8 cellular contexts compared by ENCODE assay signal in the genomic region with DNA sequence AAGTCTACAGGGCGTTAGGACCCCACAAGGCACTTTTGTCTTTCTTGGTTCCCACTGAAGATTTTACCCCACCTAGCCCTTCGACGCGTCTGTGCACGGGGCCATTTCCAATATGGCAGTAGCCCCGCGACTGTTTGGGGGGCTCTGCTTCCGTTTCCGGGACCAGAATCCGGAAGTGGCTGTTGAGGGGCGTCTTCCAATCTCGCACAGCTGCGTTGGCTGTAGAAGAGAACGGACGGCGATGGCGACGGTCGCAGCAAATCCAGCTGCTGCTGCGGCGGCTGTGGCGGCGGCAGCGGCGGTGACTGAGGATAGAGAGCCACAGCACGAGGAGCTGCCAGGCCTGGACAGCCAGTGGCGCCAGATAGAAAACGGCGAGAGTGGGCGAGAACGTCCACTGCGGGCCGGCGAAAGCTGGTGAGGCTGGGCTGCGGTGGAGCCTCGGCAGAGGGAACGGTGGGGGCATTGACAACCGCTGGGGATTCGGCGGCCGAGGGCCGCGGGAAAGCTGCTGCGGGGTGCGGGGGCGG. TPM values are rescaled to one million over a fixed set of nuclear protein-coding genes. Genes with fewer than 3 reads are reported as not detected.
DNase-seq lines count a peak whose midpoint lies in the region; ATAC-seq, FAIRE-seq and TF ChIP-seq lines count a peak whose summit lies in the region.

TSS of gene USP11 (plus strand) at position 207 of the 530 bp plus-strand sequence. CDS start at position 242, 35 bp downstream.

- H3K4me1 Mint-ChIP-seq in activated naive CD4-positive, alpha-beta T cell treated with anti-CD3 and anti-CD28 coated beads, Interleukin-2, amount 50 U/mL, for 24 hours: peaks cover 19% of the 10 kb centered on the region

- no peaks in the 10 kb centered on the region for H3K9me3 Mint-ChIP-seq in activated naive CD4-positive, alpha-beta T cell treated with anti-CD3 and anti-CD28 coated beads, Interleukin-2, amount 50 U/mL, for 24 hours

- H3K27me3 Mint-ChIP-seq in activated naive CD4-positive, alpha-beta T cell treated with anti-CD3 and anti-CD28 coated beads, Interleukin-2, amount 50 U/mL, for 24 hours: no peaks in the 10 kb centered on the region

- no TSS peak for BruUV-seq in A673 (replicated peaks; lab: Mats Ljungman, UMichigan)

- CTCF ChIA-PET in A673 (lab: Charles Lee): no interaction called here

- H3K4me3 ChIP-seq in A673 (ENCODE audit: low read depth, low read length, poor library complexity, severe bottlenecking): peak within 1 kb of the TSS; percentile 73
- H3K4me3 ChIP-seq in vagina: peak within 1 kb of the TSS; percentile 65 to 70

- H3K4me1 ChIP-seq in A673 (ENCODE audit: insufficient read depth, low read length, poor library complexity, severe bottlenecking): no peaks in the 10 kb centered on the region
- peaks cover 5% of the 10 kb centered on the region for H3K4me1 ChIP-seq in vagina

- H3K27ac Mint-ChIP-seq in activated naive CD4-positive, alpha-beta T cell treated with anti-CD3 and anti-CD28 coated beads, Interleukin-2, amount 50 U/mL, for 24 hours: peak within 1 kb of the TSS; percentile 98

- POLR2A ChIA-PET in A673 (lab: Charles Lee; ENCODE audit: low non-redundant PET): interaction anchor here (1.7 kb wide), 1 partner anchor 15 kb away, joined by 4 read pairs; no protein-coding TSS in a partner anchor

- H3K27ac ChIP-seq in A673 (ENCODE audit: low read depth, low read length, poor library complexity, severe bottlenecking) (peak within 1 kb of the TSS; percentile 98), vagina (peak within 1 kb of the TSS; percentile 98)

- no peak for TF ChIP-seq POLR2A in vagina (IDR thresholded peaks at IDR 0.05)

- peak; percentile 75 for DNase-seq in A673 (ENCODE audit: low spot score)
- peak; percentile 14 for DNase-seq in RCC 7860 (ENCODE audit: low spot score)
- DNase-seq in globus pallidus (ENCODE audit: low spot score): peak; percentile 50
- DNase-seq in nucleus accumbens (lab: John Stamatoyannopoulos, UW): peak in 45 of 56 donors; percentile 6 to 73 (median 47)
- no peak for DNase-seq in vagina (ENCODE audit: extremely low spot score in 2 of 2)

- peak; percentile 8 for ATAC-seq in GM18519 (IDR thresholded peaks at IDR 0.05; ENCODE audit: low FRiP score, unreplicated experiment)
- ATAC-seq in HG03565 (IDR thresholded peaks at IDR 0.05; ENCODE audit: unreplicated experiment): peak; percentile 11

- FAIRE-seq in RCC 7860 (lab: Jason Lieb, UNC): no peak

- peak within 1 kb of the TSS; percentile 91 for H3K4me3 Mint-ChIP-seq in activated naive CD4-positive, alpha-beta T cell treated with anti-CD3 and anti-CD28 coated beads, Interleukin-2, amount 50 U/mL, for 24 hours

- peaks cover 15% of the 10 kb centered on the region for H3K36me3 ChIP-seq in A673 (ENCODE audit: insufficient read depth, low read length, poor library complexity, severe bottlenecking)
- peaks cover 0 to 9% of the 10 kb centered on the region in 2 donors for H3K36me3 ChIP-seq in vagina

- H3K36me3 Mint-ChIP-seq in activated naive CD4-positive, alpha-beta T cell treated with anti-CD3 and anti-CD28 coated beads, Interleukin-2, amount 50 U/mL, for 24 hours: peaks cover 9% of the 10 kb centered on the region

- intact Hi-C loops in A673 (cut with micrococcal nuclease; ENCODE audit: unreplicated experiment): loop anchor here (1.0 kb wide), 2 partner anchors 15 to 43 kb away; partner anchors contain the start of gene CDK16
- intact Hi-C loops in vagina (cut with DNase I): no loop called here

- H3K27me3 ChIP-seq in A673 (replicated peaks; ENCODE audit: insufficient read depth, low read depth, low read length, poor library complexity) (no peaks in the 10 kb centered on the region), vagina (no peaks in the 10 kb centered on the region)

- H3K9me3 ChIP-seq in A673 (ENCODE audit: low read depth, low read length, poor library complexity, severe bottlenecking) (no peaks in the 10 kb centered on the region), vagina (no peaks in the 10 kb centered on the region)

- TF ChIP-seq CTCF in A673 (conservative IDR thresholded peaks at IDR 0.05; ENCODE audit: low read depth, low read length): no peak
- TF ChIP-seq CTCF in vagina (IDR thresholded peaks at IDR 0.05): no peak

RNA-seq across cellular contexts. Expression of gene USP11, which starts in this region (rescaled TPM):
- total RNA-seq in A673 (2021) (122 and 134 TPM in 2 replicates), vagina (72.4 TPM)

Comparison
In these comparisons a context has a peak if more than half of its experiments do, and no peak if none do; other contexts are left out.
1. DNase-seq: peak in A673 (single experiment), RCC 7860 (single experiment), globus pallidus (single experiment) and nucleus accumbens (45 of 56); none in vagina (0 of 2).